1 cellular context compared by ENCODE assay signal in the genomic region with DNA sequence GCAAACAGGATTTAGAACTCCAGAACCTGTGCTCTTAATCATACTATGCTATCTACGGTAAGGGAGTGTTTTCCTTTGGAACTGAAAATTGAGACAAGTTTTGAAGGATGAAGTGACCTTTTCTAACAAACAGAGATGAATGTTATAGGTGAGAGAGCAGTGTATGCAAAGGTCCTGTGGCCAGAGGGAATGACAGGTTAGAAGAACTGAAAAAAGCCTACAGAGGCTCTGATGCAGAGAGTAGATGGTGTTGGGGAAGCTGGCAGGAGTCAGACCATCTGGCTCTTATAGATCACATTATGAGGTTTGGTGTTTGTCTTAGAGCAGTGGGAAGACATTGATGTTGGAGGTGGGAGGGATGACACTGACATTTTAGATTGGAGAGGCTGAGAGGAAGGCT.
TF ChIP-seq lines count a peak whose summit lies in the region.

No MANE protein-coding gene starts in this region.

TF ChIP-seq in GM23338, 12 proteins besides CTCF, POLR2A, EP300 and RAD21 (continued from another document):
- TF ChIP-seq ZNF462 (CRISPR knock-in tag; IDR thresholded peaks at IDR 0.05) (no peak), EZH2phosphoT487 (IDR thresholded peaks at IDR 0.05; ENCODE audit: unreplicated experiment) (no peak), POLR2AphosphoS5 (IDR thresholded peaks at IDR 0.05; ENCODE audit: low read depth) (no peak), NANOG (IDR thresholded peaks at IDR 0.05; ENCODE audit: borderline replicate concordance) (no peak), ZNF331 (CRISPR knock-in tag; IDR thresholded peaks at IDR 0.05; ENCODE audit: low read depth) (no peak), CREB1 (CRISPR knock-in tag; IDR thresholded peaks at IDR 0.05; ENCODE audit: low read depth) (no peak)
- TF ChIP-seq, protein P1, sequence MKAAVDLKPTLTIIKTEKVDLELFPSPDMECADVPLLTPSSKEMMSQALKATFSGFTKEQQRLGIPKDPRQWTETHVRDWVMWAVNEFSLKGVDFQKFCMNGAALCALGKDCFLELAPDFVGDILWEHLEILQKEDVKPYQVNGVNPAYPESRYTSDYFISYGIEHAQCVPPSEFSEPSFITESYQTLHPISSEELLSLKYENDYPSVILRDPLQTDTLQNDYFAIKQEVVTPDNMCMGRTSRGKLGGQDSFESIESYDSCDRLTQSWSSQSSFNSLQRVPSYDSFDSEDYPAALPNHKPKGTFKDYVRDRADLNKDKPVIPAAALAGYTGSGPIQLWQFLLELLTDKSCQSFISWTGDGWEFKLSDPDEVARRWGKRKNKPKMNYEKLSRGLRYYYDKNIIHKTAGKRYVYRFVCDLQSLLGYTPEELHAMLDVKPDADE (IDR thresholded peaks at IDR 0.05) = no peak
